12 cellular contexts compared by ENCODE assay signal in genomic region chr20:50356962-50357782, GRCh38.
DNase-seq lines count a peak whose midpoint lies in the region; ATAC-seq and TF ChIP-seq lines count a peak whose summit lies in the region.
"Had no signal": no experiment of that assay in that cellular context is flagged by ENCODE, and none has a peak within 500 bp of the region (broad histone marks: within the 10 kb centered on the region; RNA-seq: fewer than 3 reads in every experiment).

No MANE protein-coding gene starts in this region.

- no peaks in the 10 kb centered on the region for H3K79me2 ChIP-seq in PC-9 (ENCODE audit: low read depth)

- H2AFZ ChIP-seq in mesenchymal stem cell (ENCODE audit: low read depth, low read length) (no peak overlapping the region), PC-9 (no peak overlapping the region)

- no peak for TF ChIP-seq POLR2A in sigmoid colon (IDR thresholded peaks at IDR 0.05)

- H3K9me3 ChIP-seq in T-helper 17 cell (ENCODE audit: control insufficient read depth, low read length, poor library complexity, severe bottlenecking): no peaks in the 10 kb centered on the region
- no peaks in the 10 kb centered on the region for H3K9me3 ChIP-seq in mesenchymal stem cell (ENCODE audit: control insufficient read depth, low read length)
- H3K9me3 ChIP-seq in sigmoid colon: no peaks in the 10 kb centered on the region
- H3K9me3 ChIP-seq in PC-9 (ENCODE audit: insufficient read depth, low read depth): no peaks in the 10 kb centered on the region

- H3K4me1 ChIP-seq in mesenchymal stem cell (ENCODE audit: control insufficient read depth, insufficient read depth, low read depth, low read length) (peaks cover 2% of the 10 kb centered on the region), sigmoid colon (no peaks in the 10 kb centered on the region), PC-9 (replicated peaks; ENCODE audit: insufficient read depth) (peaks cover 43% of the 10 kb centered on the region)

- DNase-seq in DMS 273 (lab: John Stamatoyannopoulos, UW; ENCODE audit: unreplicated experiment) (peak; percentile 31), DMS 273 treated with DMSO at 0.1 percent for 48 hours (lab: John Stamatoyannopoulos, UW) (no peak), T-helper 17 cell (no peak), mesenchymal stem cell (no peak), sigmoid colon (peak; percentile 52), T-cell (no peak), PC-9 (no peak), UCSD-AML1 (lab: John Stamatoyannopoulos, UW; ENCODE audit: unreplicated experiment) (no peak)
- DNase-seq: CD4-positive, alpha-beta memory T cell; COR-L47; KBM-7 had no signal

- no peaks in the 10 kb centered on the region for H3K9me2 ChIP-seq in PC-9 (ENCODE audit: insufficient read depth)

- no peak for ATAC-seq in T-helper 17 cell
- ATAC-seq in T-cell (replicated peaks in 1 of 4): no peak

- H2BK12ac ChIP-seq in mesenchymal stem cell (ENCODE audit: low read length in 2 of 2): peak overlapping the region; percentile 60 to 75

- no peak overlapping the region for H3K14ac ChIP-seq in mesenchymal stem cell (ENCODE audit: low read length in 2 of 2)

- H3K18ac ChIP-seq in mesenchymal stem cell (ENCODE audit: low read depth in 1 of 2, low read length in 2 of 2): peak overlapping the region in 1 of 2 experiments; percentile 39

- no peak overlapping the region for H3K4me3 ChIP-seq in mesenchymal stem cell (ENCODE audit: insufficient read depth in 1 of 2, low read depth in 1 of 2, low read length in 2 of 2)
- H3K4me3 ChIP-seq in sigmoid colon: no peak overlapping the region
- no peak overlapping the region for H3K4me3 ChIP-seq in PC-9

- peaks cover 48% of the 10 kb centered on the region for H3F3A ChIP-seq in PC-9 (ENCODE audit: insufficient read depth, low read depth)

- peaks cover 0 to 2% of the 10 kb centered on the region in 2 experiments for H3K27me3 ChIP-seq in mesenchymal stem cell (ENCODE audit: control insufficient read depth in 1 of 2, insufficient read depth in 1 of 2, low read length in 2 of 2)
- H3K27me3 ChIP-seq in sigmoid colon: no peaks in the 10 kb centered on the region
- H3K27me3 ChIP-seq in PC-9 (ENCODE audit: insufficient read depth, low read depth): no peaks in the 10 kb centered on the region

- no peak overlapping the region for H2BK5ac ChIP-seq in mesenchymal stem cell (ENCODE audit: low read depth, low read length, poor library complexity, severe bottlenecking)

- H3K36me3 Mint-ChIP-seq in T-helper 17 cell (ENCODE audit: low read depth) (peaks cover 4% of the 10 kb centered on the region), T-cell (no peaks in the 10 kb centered on the region)
- H3K36me3 Mint-ChIP-seq: CD4-positive, alpha-beta memory T cell had no signal

- no peaks in the 10 kb centered on the region for H3K9me3 Mint-ChIP-seq in T-cell
- H3K9me3 Mint-ChIP-seq: CD4-positive, alpha-beta memory T cell had no signal

- no peak overlapping the region for H3K23ac ChIP-seq in mesenchymal stem cell (ENCODE audit: low read length in 2 of 2)

- no peaks in the 10 kb centered on the region for H3K36me3 ChIP-seq in mesenchymal stem cell (ENCODE audit: control insufficient read depth in 1 of 2, insufficient read depth in 2 of 2, low read depth in 1 of 2, low read length in 2 of 2)
- no peaks in the 10 kb centered on the region for H3K36me3 ChIP-seq in sigmoid colon
- no peaks in the 10 kb centered on the region for H3K36me3 ChIP-seq in PC-9 (ENCODE audit: low read depth)

- H3K27ac Mint-ChIP-seq in T-helper 17 cell: peak overlapping the region; percentile 27
- H3K27ac Mint-ChIP-seq in T-cell: no peak overlapping the region
- H3K27ac Mint-ChIP-seq: CD4-positive, alpha-beta memory T cell had no signal

- H3K4me1 Mint-ChIP-seq in T-helper 17 cell (peaks cover 10% of the 10 kb centered on the region), T-cell (peaks cover 0 to 12% (median 5%) of the 10 kb centered on the region in 3 donors)

- CTCF ChIA-PET in T-cell (lab: Charles Lee) (no interaction called here), PC-9 (lab: Charles Lee) (no interaction called here)

- no TSS peak for BruUV-seq in PC-9 (replicated peaks; lab: Mats Ljungman, UMichigan)

- H3K4me3 Mint-ChIP-seq in T-helper 17 cell (no peak overlapping the region), T-cell (no peak overlapping the region)
- H3K4me3 Mint-ChIP-seq: CD4-positive, alpha-beta memory T cell had no signal

- no peak overlapping the region for H2AK5ac ChIP-seq in mesenchymal stem cell (ENCODE audit: low read length, severe bottlenecking)

- H2BK120ac ChIP-seq in mesenchymal stem cell (ENCODE audit: low read depth, low read length): no peak overlapping the region

- peak overlapping the region; percentile 82 for H2BK15ac ChIP-seq in mesenchymal stem cell (ENCODE audit: low read depth, poor library complexity, severe bottlenecking)

- no peaks in the 10 kb centered on the region for H4K20me1 ChIP-seq in PC-9 (ENCODE audit: insufficient read depth)

- H3K4me2 ChIP-seq in mesenchymal stem cell (ENCODE audit: low read length, poor library complexity, severe bottlenecking) (no peak overlapping the region), PC-9 (no peak overlapping the region)

- TF ChIP-seq EP300 in sigmoid colon (IDR thresholded peaks at IDR 0.05): no peak

- no peak overlapping the region for H3K9ac ChIP-seq in mesenchymal stem cell (ENCODE audit: low read length)

- no peak for TF ChIP-seq CTCF in sigmoid colon (IDR thresholded peaks at IDR 0.05)
- TF ChIP-seq CTCF in PC-9 (conservative IDR thresholded peaks at IDR 0.05): no peak

- H3K27ac ChIP-seq in mesenchymal stem cell (ENCODE audit: low read length, poor library complexity, severe bottlenecking) (no peak overlapping the region), sigmoid colon (no peak overlapping the region), PC-9 (no peak overlapping the region)
- H3K27ac ChIP-seq: 22Rv1 had no signal

- H4K91ac ChIP-seq in mesenchymal stem cell (ENCODE audit: low read length): peak overlapping the region; percentile 74

- no peak overlapping the region for H3K4ac ChIP-seq in mesenchymal stem cell (ENCODE audit: low read depth in 1 of 2, low read length in 2 of 2)

- POLR2A ChIA-PET in T-cell (lab: Charles Lee) (no interaction called here), PC-9 (lab: Charles Lee; ENCODE audit: unreplicated experiment) (interaction anchor here (0.7 kb wide), 1 partner anchor 262 kb away, joined by 3 read pairs; no protein-coding TSS in a partner anchor)

- no peaks in the 10 kb centered on the region for H3K79me1 ChIP-seq in mesenchymal stem cell (replicated peaks; ENCODE audit: low read length, poor library complexity, severe bottlenecking)

- WGBS in mesenchymal stem cell: 90% methylated on average over 15 of the region's 16 CpGs
- WGBS in sigmoid colon, 2 donors: 84 to 85% methylated on average over 16 of the region's 16 CpGs

- peaks cover 29% of the 10 kb centered on the region for H3K27me3 Mint-ChIP-seq in T-helper 17 cell
- no peaks in the 10 kb centered on the region for H3K27me3 Mint-ChIP-seq in T-cell
- H3K27me3 Mint-ChIP-seq: CD4-positive, alpha-beta memory T cell had no signal

- intact Hi-C loops in sigmoid colon (cut with DNase I) (no loop called here), PC-9 (cut with micrococcal nuclease; ENCODE audit: unreplicated experiment) (no loop called here)

- no peak overlapping the region for H4K8ac ChIP-seq in mesenchymal stem cell (ENCODE audit: low read length)

Comparison
In these comparisons a context has a peak if more than half of its experiments do, and no peak if none do; other contexts are left out.
1. DNase-seq: peak in DMS 273 (single experiment) and sigmoid colon (single experiment); none in DMS 273 treated with DMSO at 0.1 percent for 48 hours (single experiment), T-helper 17 cell (0 of 3), mesenchymal stem cell (single experiment), T-cell (0 of 34), PC-9 (0 of 2) and UCSD-AML1 (single experiment).